ENCODE assay signal across 30 cellular contexts in genomic region chr9:26735160-26735559, GRCh38.
"Had no signal": no experiment of that assay in that cellular context is flagged by ENCODE, and none has a peak within 500 bp of the region (broad histone marks: within the 10 kb centered on the region; RNA-seq: fewer than 3 reads in every experiment).

No MANE protein-coding gene starts in this region.

- H3K27ac ChIP-seq: brain microvascular endothelial cell, VCaP had no signal

- H3K4me3 Mint-ChIP-seq: activated CD4-positive, alpha-beta memory T cell treated with anti-CD3 and anti-CD28 coated beads, Interleukin-2, amount 10 ng/mL, durations not matched to agents 7 days and 5 days; activated naive CD8-positive, alpha-beta T cell treated with anti-CD3 and anti-CD28 coated beads for 36 hours; activated T-cell treated with anti-CD3 and anti-CD28 coated beads, Interleukin-2, amount 50 U/mL, for 72 hours; activated T-helper 17 cell treated with anti-CD3 and anti-CD28 coated beads, Interleukin-2, amount 50 U/mL, for 72 hours had no signal

- DNase-seq: activated CD4-positive, alpha-beta memory T cell treated with anti-CD3 and anti-CD28 coated beads, Interleukin-2, amount 10 ng/mL, durations not matched to agents 7 days and 5 days; activated CD4-positive, alpha-beta T cell treated with anti-CD3 and anti-CD28 coated beads for 1 hour; activated CD4-positive, alpha-beta T cell treated with anti-CD3 and anti-CD28 coated beads for 48 hours; activated CD4-positive, CD25-positive, alpha-beta regulatory T cell; activated effector memory CD4-positive, alpha-beta T cell treated with anti-CD3 and anti-CD28 coated beads, Interleukin-2, amount 50 U/mL, for 16 hours; activated naive CD4-positive, alpha-beta T cell; activated naive CD4-positive, alpha-beta T cell treated with anti-CD3 and anti-CD28 coated beads, Interleukin-2, amount 50 U/mL, for 16 hours; activated naive CD8-positive, alpha-beta T cell treated with anti-CD3 and anti-CD28 coated beads for 36 hours; activated T-cell treated with anti-CD3 and anti-CD28 coated beads, Interleukin-2, amount 50 U/mL, for 1 hour; activated T-cell treated with anti-CD3 and anti-CD28 coated beads, Interleukin-2, amount 50 U/mL, for 72 hours; amniotic stem cell; aorta; brain microvascular endothelial cell; central memory CD4-positive, alpha-beta T cell; MM.1S; MV-4-11; NCI-H1092; NCI-H1436 treated with DMSO at 0.1 percent for 48 hours; NCI-H1694 treated with DMSO at 0.1 percent for 48 hours; NCI-H2029; NCI-H345; NCI-H526; NCI-H748 treated with DMSO at 0.1 percent for 48 hours; Right ventricle myocardium superior; SW 1271; T-helper 1 cell; T-helper 2 cell; T-helper 9 cell had no signal

- ATAC-seq: activated T-cell treated with anti-CD3 and anti-CD28 coated beads, Interleukin-2, amount 50 U/mL, for 72 hours; activated T-helper 17 cell treated with anti-CD3 and anti-CD28 coated beads, Interleukin-2, amount 50 U/mL, for 72 hours had no signal

- H3K36me3 ChIP-seq: brain microvascular endothelial cell had no signal

- H3K27me3 ChIP-seq: brain microvascular endothelial cell had no signal

- H3K27ac Mint-ChIP-seq: activated CD4-positive, alpha-beta memory T cell treated with anti-CD3 and anti-CD28 coated beads, Interleukin-2, amount 10 ng/mL, durations not matched to agents 7 days and 5 days; activated naive CD8-positive, alpha-beta T cell treated with anti-CD3 and anti-CD28 coated beads for 36 hours; activated T-cell treated with anti-CD3 and anti-CD28 coated beads, Interleukin-2, amount 50 U/mL, for 72 hours; activated T-helper 17 cell treated with anti-CD3 and anti-CD28 coated beads, Interleukin-2, amount 50 U/mL, for 72 hours had no signal

- H3K4me1 Mint-ChIP-seq: activated CD4-positive, alpha-beta memory T cell treated with anti-CD3 and anti-CD28 coated beads, Interleukin-2, amount 10 ng/mL, durations not matched to agents 7 days and 5 days; activated naive CD8-positive, alpha-beta T cell treated with anti-CD3 and anti-CD28 coated beads for 36 hours; activated T-helper 17 cell treated with anti-CD3 and anti-CD28 coated beads, Interleukin-2, amount 50 U/mL, for 72 hours had no signal
